ENCODE assay signal across 17 cellular contexts in genomic region chr10:30592770-30593169, GRCh38. TPM values are rescaled to one million over a fixed set of nuclear protein-coding genes. Genes with fewer than 3 reads are reported as not detected.
"Had no signal": no experiment of that assay in that cellular context is flagged by ENCODE, and none has a peak within 500 bp of the region (broad histone marks: within the 10 kb centered on the region; RNA-seq: fewer than 3 reads in every experiment).

No MANE protein-coding gene starts in this region.

RNA-seq across cellular contexts. Expression of gene LYZL2, which starts 36.8 kb away (rescaled TPM):
- total RNA-seq: activated B cell treated with CpG ODN at 0.5 μM for 24 hours; activated CD8-positive, alpha-beta T cell treated with anti-CD3 and anti-CD28 coated beads for 36 hours; activated T-cell treated with anti-CD3 and anti-CD28 coated beads, Interleukin-2, amount 50 U/mL, for 4 hours; activated T-helper 17 cell treated with anti-CD3 and anti-CD28 coated beads, Interleukin-2, amount 50 U/mL, for 72 hours; adrenal gland; ascending aorta; breast epithelium; cardiac muscle cell; dorsolateral prefrontal cortex; endodermal cell; epithelial cell of proximal tubule; esophagus mucosa; fibroblast of lung; fibroblast of villous mesenchyme; gastroesophageal sphincter; glomerular endothelial cell; T-helper 17 cell had no signal
- polyA plus RNA-seq: adrenal gland, cardiac muscle cell, fibroblast of lung had no signal
